ENCODE assay signal across 1 cellular context in genomic region chr5:156879665-156880285, GRCh38.
TF ChIP-seq lines count a peak whose summit lies in the region.

No MANE protein-coding gene starts in this region.

TF ChIP-seq in GM12878, 131 proteins besides CTCF, POLR2A, EP300 and RAD21 (continued from another document):
- TF ChIP-seq ZBTB4 (CRISPR knock-in tag; IDR thresholded peaks at IDR 0.05) (no peak), IKZF2 (IDR thresholded peaks at IDR 0.05) (peak; percentile 13 to 31; a peak in 2 of 4 replicates), NFIC (IDR thresholded peaks at IDR 0.05; ENCODE audit: low read depth, low read length) (no peak), SIX5 (IDR thresholded peaks at IDR 0.05; ENCODE audit: low read depth, low read length, severe bottlenecking) (no peak)
